1 cellular context compared by ENCODE assay signal in the genomic region with DNA sequence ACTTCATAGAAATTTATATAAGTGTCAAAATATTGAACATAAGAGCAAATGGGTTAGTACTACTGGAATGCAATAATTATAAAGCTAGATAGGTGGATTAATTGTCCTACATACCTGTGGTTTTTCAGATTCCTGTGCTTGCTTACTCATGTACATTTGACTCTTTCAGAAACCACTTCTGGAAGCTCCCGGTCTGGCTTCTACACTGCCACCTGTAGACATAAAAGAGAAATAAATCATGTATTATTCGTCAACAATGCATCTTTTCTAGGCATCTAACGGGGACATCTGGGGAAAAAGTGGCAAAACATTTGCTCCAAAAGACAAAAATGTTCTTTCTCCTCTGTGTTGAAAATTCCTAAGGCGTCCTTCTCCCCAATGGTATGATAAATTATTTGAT.
TF ChIP-seq lines count a peak whose summit lies in the region.

No MANE protein-coding gene starts in this region.

TF ChIP-seq in H1, 55 proteins besides CTCF, POLR2A, EP300 and RAD21 (continued from another document):
- TF ChIP-seq, protein P1, sequence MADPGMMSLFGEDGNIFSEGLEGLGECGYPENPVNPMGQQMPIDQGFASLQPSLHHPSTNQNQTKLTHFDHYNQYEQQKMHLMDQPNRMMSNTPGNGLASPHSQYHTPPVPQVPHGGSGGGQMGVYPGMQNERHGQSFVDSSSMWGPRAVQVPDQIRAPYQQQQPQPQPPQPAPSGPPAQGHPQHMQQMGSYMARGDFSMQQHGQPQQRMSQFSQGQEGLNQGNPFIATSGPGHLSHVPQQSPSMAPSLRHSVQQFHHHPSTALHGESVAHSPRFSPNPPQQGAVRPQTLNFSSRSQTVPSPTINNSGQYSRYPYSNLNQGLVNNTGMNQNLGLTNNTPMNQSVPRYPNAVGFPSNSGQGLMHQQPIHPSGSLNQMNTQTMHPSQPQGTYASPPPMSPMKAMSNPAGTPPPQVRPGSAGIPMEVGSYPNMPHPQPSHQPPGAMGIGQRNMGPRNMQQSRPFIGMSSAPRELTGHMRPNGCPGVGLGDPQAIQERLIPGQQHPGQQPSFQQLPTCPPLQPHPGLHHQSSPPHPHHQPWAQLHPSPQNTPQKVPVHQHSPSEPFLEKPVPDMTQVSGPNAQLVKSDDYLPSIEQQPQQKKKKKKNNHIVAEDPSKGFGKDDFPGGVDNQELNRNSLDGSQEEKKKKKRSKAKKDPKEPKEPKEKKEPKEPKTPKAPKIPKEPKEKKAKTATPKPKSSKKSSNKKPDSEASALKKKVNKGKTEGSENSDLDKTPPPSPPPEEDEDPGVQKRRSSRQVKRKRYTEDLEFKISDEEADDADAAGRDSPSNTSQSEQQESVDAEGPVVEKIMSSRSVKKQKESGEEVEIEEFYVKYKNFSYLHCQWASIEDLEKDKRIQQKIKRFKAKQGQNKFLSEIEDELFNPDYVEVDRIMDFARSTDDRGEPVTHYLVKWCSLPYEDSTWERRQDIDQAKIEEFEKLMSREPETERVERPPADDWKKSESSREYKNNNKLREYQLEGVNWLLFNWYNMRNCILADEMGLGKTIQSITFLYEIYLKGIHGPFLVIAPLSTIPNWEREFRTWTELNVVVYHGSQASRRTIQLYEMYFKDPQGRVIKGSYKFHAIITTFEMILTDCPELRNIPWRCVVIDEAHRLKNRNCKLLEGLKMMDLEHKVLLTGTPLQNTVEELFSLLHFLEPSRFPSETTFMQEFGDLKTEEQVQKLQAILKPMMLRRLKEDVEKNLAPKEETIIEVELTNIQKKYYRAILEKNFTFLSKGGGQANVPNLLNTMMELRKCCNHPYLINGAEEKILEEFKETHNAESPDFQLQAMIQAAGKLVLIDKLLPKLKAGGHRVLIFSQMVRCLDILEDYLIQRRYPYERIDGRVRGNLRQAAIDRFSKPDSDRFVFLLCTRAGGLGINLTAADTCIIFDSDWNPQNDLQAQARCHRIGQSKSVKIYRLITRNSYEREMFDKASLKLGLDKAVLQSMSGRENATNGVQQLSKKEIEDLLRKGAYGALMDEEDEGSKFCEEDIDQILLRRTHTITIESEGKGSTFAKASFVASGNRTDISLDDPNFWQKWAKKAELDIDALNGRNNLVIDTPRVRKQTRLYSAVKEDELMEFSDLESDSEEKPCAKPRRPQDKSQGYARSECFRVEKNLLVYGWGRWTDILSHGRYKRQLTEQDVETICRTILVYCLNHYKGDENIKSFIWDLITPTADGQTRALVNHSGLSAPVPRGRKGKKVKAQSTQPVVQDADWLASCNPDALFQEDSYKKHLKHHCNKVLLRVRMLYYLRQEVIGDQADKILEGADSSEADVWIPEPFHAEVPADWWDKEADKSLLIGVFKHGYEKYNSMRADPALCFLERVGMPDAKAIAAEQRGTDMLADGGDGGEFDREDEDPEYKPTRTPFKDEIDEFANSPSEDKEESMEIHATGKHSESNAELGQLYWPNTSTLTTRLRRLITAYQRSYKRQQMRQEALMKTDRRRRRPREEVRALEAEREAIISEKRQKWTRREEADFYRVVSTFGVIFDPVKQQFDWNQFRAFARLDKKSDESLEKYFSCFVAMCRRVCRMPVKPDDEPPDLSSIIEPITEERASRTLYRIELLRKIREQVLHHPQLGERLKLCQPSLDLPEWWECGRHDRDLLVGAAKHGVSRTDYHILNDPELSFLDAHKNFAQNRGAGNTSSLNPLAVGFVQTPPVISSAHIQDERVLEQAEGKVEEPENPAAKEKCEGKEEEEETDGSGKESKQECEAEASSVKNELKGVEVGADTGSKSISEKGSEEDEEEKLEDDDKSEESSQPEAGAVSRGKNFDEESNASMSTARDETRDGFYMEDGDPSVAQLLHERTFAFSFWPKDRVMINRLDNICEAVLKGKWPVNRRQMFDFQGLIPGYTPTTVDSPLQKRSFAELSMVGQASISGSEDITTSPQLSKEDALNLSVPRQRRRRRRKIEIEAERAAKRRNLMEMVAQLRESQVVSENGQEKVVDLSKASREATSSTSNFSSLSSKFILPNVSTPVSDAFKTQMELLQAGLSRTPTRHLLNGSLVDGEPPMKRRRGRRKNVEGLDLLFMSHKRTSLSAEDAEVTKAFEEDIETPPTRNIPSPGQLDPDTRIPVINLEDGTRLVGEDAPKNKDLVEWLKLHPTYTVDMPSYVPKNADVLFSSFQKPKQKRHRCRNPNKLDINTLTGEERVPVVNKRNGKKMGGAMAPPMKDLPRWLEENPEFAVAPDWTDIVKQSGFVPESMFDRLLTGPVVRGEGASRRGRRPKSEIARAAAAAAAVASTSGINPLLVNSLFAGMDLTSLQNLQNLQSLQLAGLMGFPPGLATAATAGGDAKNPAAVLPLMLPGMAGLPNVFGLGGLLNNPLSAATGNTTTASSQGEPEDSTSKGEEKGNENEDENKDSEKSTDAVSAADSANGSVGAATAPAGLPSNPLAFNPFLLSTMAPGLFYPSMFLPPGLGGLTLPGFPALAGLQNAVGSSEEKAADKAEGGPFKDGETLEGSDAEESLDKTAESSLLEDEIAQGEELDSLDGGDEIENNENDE (IDR thresholded peaks at IDR 0.05; ENCODE audit: insufficient replicate concordance, low read length) = no peak
- no peak for TF ChIP-seq BCL11A (IDR thresholded peaks at IDR 0.05; ENCODE audit: low read depth in 2 of 2, low read length in 2 of 2)
- TF ChIP-seq NRF1 (IDR thresholded peaks at IDR 0.05; ENCODE audit: low read depth, low read length) = no peak
- TF ChIP-seq ASH2L (IDR thresholded peaks at IDR 0.05; ENCODE audit: low read length) = no peak
- TF ChIP-seq YY1 (IDR thresholded peaks at IDR 0.05; ENCODE audit: low read depth, low read length) = no peak
- TF ChIP-seq EGR1 (IDR thresholded peaks at IDR 0.05; ENCODE audit: borderline replicate concordance, low read depth, low read length) = no peak
- TF ChIP-seq, protein P2, sequence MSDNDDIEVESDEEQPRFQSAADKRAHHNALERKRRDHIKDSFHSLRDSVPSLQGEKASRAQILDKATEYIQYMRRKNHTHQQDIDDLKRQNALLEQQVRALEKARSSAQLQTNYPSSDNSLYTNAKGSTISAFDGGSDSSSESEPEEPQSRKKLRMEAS (IDR thresholded peaks at IDR 0.05) = no peak
- TF ChIP-seq POLR2AphosphoS5 (IDR thresholded peaks at IDR 0.05; ENCODE audit: low read depth, low read length) = no peak
- no peak for TF ChIP-seq CBX5 (IDR thresholded peaks at IDR 0.05; ENCODE audit: low read depth, low read length)
- TF ChIP-seq ZNF274 (IDR thresholded peaks at IDR 0.05; ENCODE audit: borderline replicate concordance, extremely low read depth, low read length) = no peak
